Comparison of ENCODE assay signal across 9 cellular contexts in the genomic region with DNA sequence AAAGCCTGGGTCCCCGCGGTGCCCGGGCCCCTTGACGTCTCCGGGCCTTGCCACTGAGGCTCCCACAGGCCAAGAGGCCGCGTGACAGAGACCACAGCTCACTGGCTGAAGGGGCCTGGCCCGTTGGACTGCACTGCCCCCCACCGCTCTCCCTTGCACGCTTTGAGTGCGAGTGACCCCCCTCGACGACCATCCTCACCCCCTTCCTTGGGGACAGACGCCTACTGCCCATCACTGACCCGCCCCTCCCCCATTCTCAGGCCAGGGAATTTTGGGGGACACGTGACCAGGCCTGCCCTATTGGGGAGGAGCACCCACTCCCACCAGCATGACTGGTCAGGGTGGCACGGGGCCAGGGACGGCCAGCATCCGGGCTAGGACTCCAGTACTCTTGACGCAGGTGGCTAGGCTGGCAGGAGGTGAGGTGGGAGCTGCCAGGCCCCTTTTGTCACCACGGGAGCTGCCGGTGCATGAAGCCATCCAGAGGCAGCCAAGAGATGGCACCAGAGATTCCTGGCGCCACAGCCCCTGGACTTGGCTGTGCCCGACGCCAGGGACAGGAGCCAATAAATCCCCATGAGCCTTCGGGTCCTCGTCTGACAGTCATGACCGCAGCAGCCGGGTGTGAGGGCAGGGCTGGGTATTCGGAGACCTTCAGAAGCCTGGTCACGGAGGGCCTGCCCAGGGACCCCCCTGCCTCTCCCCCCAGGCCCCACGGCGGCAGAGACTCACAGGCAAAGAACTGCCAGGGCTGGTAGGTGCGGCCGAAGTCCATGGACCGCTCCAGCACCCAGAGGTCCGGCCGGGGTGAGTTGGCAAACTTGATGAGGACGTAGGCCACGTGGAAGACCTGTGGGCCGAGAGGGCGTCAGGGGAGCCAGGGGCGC. TPM values are rescaled to one million over a fixed set of nuclear protein-coding genes. Genes with fewer than 3 reads are reported as not detected.
DNase-seq lines count a peak whose midpoint lies in the region; ATAC-seq, FAIRE-seq and TF ChIP-seq lines count a peak whose summit lies in the region.
"Had no signal": no experiment of that assay in that cellular context is flagged by ENCODE, and none has a peak within 500 bp of the region (broad histone marks: within the 10 kb centered on the region; RNA-seq: fewer than 3 reads in every experiment).

No MANE protein-coding gene starts in this region.

- no peak overlapping the region for H3K4me2 ChIP-seq in keratinocyte (ENCODE audit: control insufficient read depth, extremely low read depth, insufficient read depth, low read depth, low read length)

- FAIRE-seq in keratinocyte (lab: Jason Lieb, UNC) = no peak

- CTCF ChIA-PET in activated CD4-positive, alpha-beta T cell treated with anti-CD3 and anti-CD28 coated beads, Interleukin-2, amount 10 ng/mL, durations not matched to agents 7 days and 5 days (lab: Charles Lee) = no interaction called here

- intact Hi-C loops in body of pancreas (cut with DNase I) = no loop called here

- POLR2A ChIA-PET in activated CD4-positive, alpha-beta T cell treated with anti-CD3 and anti-CD28 coated beads, Interleukin-2, amount 10 ng/mL, durations not matched to agents 7 days and 5 days (lab: Charles Lee) = no interaction called here

- H3K4me1 ChIP-seq in body of pancreas (peaks cover 33% of the 10 kb centered on the region), keratinocyte (ENCODE audit: control insufficient read depth, extremely low read depth, insufficient read depth, low read length) (peaks cover 75% of the 10 kb centered on the region), suprapubic skin (peaks cover 80% of the 10 kb centered on the region)

- DNase-seq in NCI-H1092 treated with DMSO at 0.1 percent for 48 hours (lab: John Stamatoyannopoulos, UW) (peak; percentile 80), body of pancreas (peak in 3 of 4 donors; percentile 52 to 68 (median 54)), keratinocyte (ENCODE audit: low read depth, low spot score) (no peak), suprapubic skin (ENCODE audit: low spot score in 2 of 2) (no peak), GF-D8 (lab: John Stamatoyannopoulos, UW) (no peak)
- DNase-seq in activated CD4-positive, alpha-beta T cell treated with anti-CD3 and anti-CD28 coated beads, Interleukin-2, amount 10 ng/mL, durations not matched to agents 7 days and 5 days = no peak
- DNase-seq: NCI-H2171 had no signal

- no peak overlapping the region for H3K27ac Mint-ChIP-seq in activated CD4-positive, alpha-beta T cell treated with anti-CD3 and anti-CD28 coated beads, Interleukin-2, amount 10 ng/mL, durations not matched to agents 7 days and 5 days

- H3K4me1 Mint-ChIP-seq in activated CD4-positive, alpha-beta T cell treated with anti-CD3 and anti-CD28 coated beads, Interleukin-2, amount 10 ng/mL, durations not matched to agents 7 days and 5 days = peaks cover 2% of the 10 kb centered on the region

- H3K36me3 Mint-ChIP-seq in activated CD4-positive, alpha-beta T cell treated with anti-CD3 and anti-CD28 coated beads, Interleukin-2, amount 10 ng/mL, durations not matched to agents 7 days and 5 days (ENCODE audit: low read depth) = peaks cover 3% of the 10 kb centered on the region

- H3K9me3 Mint-ChIP-seq in activated CD4-positive, alpha-beta T cell treated with anti-CD3 and anti-CD28 coated beads, Interleukin-2, amount 10 ng/mL, durations not matched to agents 7 days and 5 days = peaks cover 11% of the 10 kb centered on the region

- ATAC-seq in body of pancreas (no peak), GM18909 (IDR thresholded peaks at IDR 0.05; ENCODE audit: poor library complexity, unreplicated experiment) (no peak), HG02623 (IDR thresholded peaks at IDR 0.05; ENCODE audit: unreplicated experiment) (no peak)

- TF ChIP-seq POLR2A in body of pancreas (IDR thresholded peaks at IDR 0.05) = no peak
- TF ChIP-seq POLR2A in suprapubic skin (IDR thresholded peaks at IDR 0.05) = no peak

- H3K27me3 ChIP-seq in body of pancreas (no peaks in the 10 kb centered on the region), keratinocyte (ENCODE audit: control insufficient read depth, extremely low read depth, insufficient read depth, low read length) (no peaks in the 10 kb centered on the region), suprapubic skin (no peaks in the 10 kb centered on the region)

- dilution Hi-C loops in keratinocyte (cut with MboI; ENCODE audit: extremely low pct_ligation_motif_present, low sequenced_read_pairs) = no loop called here

- WGBS in body of pancreas, 2 donors = 79 to 96% methylated on average over 9 to 43 of the region's 43 CpGs
- WGBS in suprapubic skin = 81% methylated on average over 10 of the region's 43 CpGs

- H3K36me3 ChIP-seq in body of pancreas (replicated peaks in 1 of 2; ENCODE audit: insufficient read depth in 1 of 2, low read depth in 2 of 2) (peaks cover 0 to 3% of the 10 kb centered on the region in 2 donors), keratinocyte (ENCODE audit: control insufficient read depth in 2 of 2, extremely low read depth in 1 of 2, insufficient read depth in 2 of 2, low read length in 2 of 2) (peaks cover 7 to 23% of the 10 kb centered on the region in 2 experiments), suprapubic skin (peaks cover 13% of the 10 kb centered on the region)

- H3K4me3 ChIP-seq in body of pancreas (no peak overlapping the region), keratinocyte (ENCODE audit: control insufficient read depth in 2 of 3, extremely low read depth in 1 of 3, insufficient read depth in 2 of 3, low read depth in 1 of 3, low read length in 3 of 3) (no peak overlapping the region), suprapubic skin (no peak overlapping the region)

- H3K27ac ChIP-seq in body of pancreas (peak overlapping the region in 2 of 4 donors; percentile 40 to 49), keratinocyte (ENCODE audit: control insufficient read depth, insufficient read depth, low read length) (no peak overlapping the region), suprapubic skin (peak overlapping the region; percentile 57)

- H4K20me1 ChIP-seq in keratinocyte (ENCODE audit: control insufficient read depth, extremely low read depth, insufficient read depth, low read length) = no peaks in the 10 kb centered on the region

- peaks cover 40% of the 10 kb centered on the region for H3K79me2 ChIP-seq in keratinocyte (ENCODE audit: control insufficient read depth, insufficient read depth, low read length)

- no peak overlapping the region for H3K4me3 Mint-ChIP-seq in activated CD4-positive, alpha-beta T cell treated with anti-CD3 and anti-CD28 coated beads, Interleukin-2, amount 10 ng/mL, durations not matched to agents 7 days and 5 days

- no peak for TF ChIP-seq EP300 in suprapubic skin (IDR thresholded peaks at IDR 0.05)

- peak overlapping the region; percentile 43 for H3K9ac ChIP-seq in keratinocyte (ENCODE audit: control insufficient read depth, extremely low read depth, insufficient read depth, low read length)

- no peaks in the 10 kb centered on the region for H3K9me3 ChIP-seq in body of pancreas
- no peaks in the 10 kb centered on the region for H3K9me3 ChIP-seq in keratinocyte (ENCODE audit: control insufficient read depth, low read depth, low read length)
- no peaks in the 10 kb centered on the region for H3K9me3 ChIP-seq in suprapubic skin

- no peaks in the 10 kb centered on the region for H3K9me1 ChIP-seq in keratinocyte (ENCODE audit: control insufficient read depth, extremely low read depth, insufficient read depth, low read length)

- TF ChIP-seq CTCF in body of pancreas (IDR thresholded peaks at IDR 0.05) (peak in 2 of 7 experiments; percentile 15 to 20), keratinocyte (optimal IDR thresholded peaks at IDR 0.05 in 1 of 3, IDR thresholded peaks at IDR 0.05 in 1 of 3, conservative IDR thresholded peaks at IDR 0.05 in 1 of 3; ENCODE audit: extremely low read depth in 1 of 3, insufficient read depth in 2 of 3, low read length in 3 of 3) (peak; percentile 28 to 58 (median 39)), suprapubic skin (IDR thresholded peaks at IDR 0.05) (no peak)

- no peaks in the 10 kb centered on the region for H3K27me3 Mint-ChIP-seq in activated CD4-positive, alpha-beta T cell treated with anti-CD3 and anti-CD28 coated beads, Interleukin-2, amount 10 ng/mL, durations not matched to agents 7 days and 5 days

- H2AFZ ChIP-seq in keratinocyte (ENCODE audit: control insufficient read depth, low read length) = no peak overlapping the region

RNA-seq across cellular contexts. Expression of a gene that starts 14.5 kb away (rescaled TPM):
- total RNA-seq in body of pancreas (100 to 1,000 TPM; 115 to 185 TPM), suprapubic skin (100 to 1,000 TPM; 200 to 623 (median 316) TPM)
- polyA plus RNA-seq in keratinocyte = 6.9 to 17.9 TPM (median 8.7 TPM) in 3 replicates
- 51.0 TPM for polyA plus RNA-seq in keratinocyte (2011; ENCODE audit: low read depth)
- 1.6 and 8.1 TPM in 2 replicates for polyA plus RNA-seq in keratinocyte (2011; cell fraction: cytosol; rRNA removed)
- polyA plus RNA-seq in keratinocyte (2011; cell fraction: nucleus; rRNA removed) = 101 and 177 TPM in 2 replicates
- polyA plus RNA-seq in keratinocyte (2012; ENCODE audit: low replicate concordance) = 54.5 and 61.7 TPM in 2 replicates
- 24.2 to 50.5 TPM (median 24.6 TPM) in 3 replicates for polyA minus RNA-seq in keratinocyte
- polyA minus RNA-seq in keratinocyte (2011; cell fraction: cytosol; rRNA and poly(A)+ RNA removed) = 43.2 TPM
- polyA minus RNA-seq in keratinocyte (2011; cell fraction: nucleus; rRNA and poly(A)+ RNA removed) = 183 and 196 TPM in 2 replicates
- total RNA-seq in activated CD4-positive, alpha-beta T cell treated with anti-CD3 and anti-CD28 coated beads, Interleukin-2, amount 10 ng/mL, durations not matched to agents 7 days and 5 days = under 1 TPM; 0.64 to 0.67 TPM

RNA-seq across cellular contexts. Expression of a gene that starts 34.3 kb away (rescaled TPM):
- 100 to 1,000 TPM; 654 to 656 TPM for total RNA-seq in body of pancreas
- polyA plus RNA-seq in keratinocyte = 2,971 to 5,490 TPM (median 3,874 TPM) in 3 replicates
- 984 TPM for polyA plus RNA-seq in keratinocyte (2011; ENCODE audit: low read depth)
- 1,407 and 2,786 TPM in 2 replicates for polyA plus RNA-seq in keratinocyte (2011; cell fraction: cytosol; rRNA removed)
- 1,324 and 1,818 TPM in 2 replicates for polyA plus RNA-seq in keratinocyte (2011; cell fraction: nucleus; rRNA removed)
- 3,853 and 4,653 TPM in 2 replicates for polyA plus RNA-seq in keratinocyte (2012; ENCODE audit: low replicate concordance)
- 724 to 1,431 TPM (median 1,117 TPM) in 3 replicates for polyA minus RNA-seq in keratinocyte
- polyA minus RNA-seq in keratinocyte (2011; cell fraction: cytosol; rRNA and poly(A)+ RNA removed) = 1,444 TPM
- polyA minus RNA-seq in keratinocyte (2011; cell fraction: nucleus; rRNA and poly(A)+ RNA removed) = 353 and 441 TPM in 2 replicates
- total RNA-seq in suprapubic skin = 1,000 to 10,000 TPM; 1,604 to 3,217 (median 2,363) TPM
- 1,000 to 10,000 TPM; 1,391 to 1,979 TPM for total RNA-seq in activated CD4-positive, alpha-beta T cell treated with anti-CD3 and anti-CD28 coated beads, Interleukin-2, amount 10 ng/mL, durations not matched to agents 7 days and 5 days

RNA-seq across cellular contexts. Expression of a gene that starts 49.8 kb away (rescaled TPM):
- total RNA-seq in body of pancreas = 100 to 1,000 TPM in 1 of 2 donors, 10 to 100 TPM in 1; 79.9 to 104 TPM
- polyA plus RNA-seq in keratinocyte = 89.8 to 109 TPM (median 91.4 TPM) in 3 replicates
- 76.7 TPM for polyA plus RNA-seq in keratinocyte (2011; ENCODE audit: low read depth)
- 44.3 and 119 TPM in 2 replicates for polyA plus RNA-seq in keratinocyte (2011; cell fraction: cytosol; rRNA removed)
- 54.7 and 70.3 TPM in 2 replicates for polyA plus RNA-seq in keratinocyte (2011; cell fraction: nucleus; rRNA removed)
- polyA plus RNA-seq in keratinocyte (2012; ENCODE audit: low replicate concordance) = 68.7 and 160 TPM in 2 replicates
- polyA minus RNA-seq in keratinocyte = 42.9 to 58.8 TPM (median 51.9 TPM) in 3 replicates
- 135 TPM for polyA minus RNA-seq in keratinocyte (2011; cell fraction: cytosol; rRNA and poly(A)+ RNA removed)
- polyA minus RNA-seq in keratinocyte (2011; cell fraction: nucleus; rRNA and poly(A)+ RNA removed) = 43.1 and 52.3 TPM in 2 replicates
- 100 to 1,000 TPM in 3 of 4 donors, 10 to 100 TPM in 1; 84.7 to 155 (median 146) TPM for total RNA-seq in suprapubic skin
- 10 to 100 TPM; 86.1 to 90.1 TPM for total RNA-seq in activated CD4-positive, alpha-beta T cell treated with anti-CD3 and anti-CD28 coated beads, Interleukin-2, amount 10 ng/mL, durations not matched to agents 7 days and 5 days

RNA-seq across cellular contexts. Expression of a gene that starts 54.4 kb away (rescaled TPM):
- total RNA-seq in body of pancreas = 1 to 10 TPM; 1.6 to 2.6 TPM
- 1.9 to 4.6 TPM (median 2.2 TPM) in 3 replicates for polyA plus RNA-seq in keratinocyte
- polyA plus RNA-seq in keratinocyte (2011; ENCODE audit: low read depth) = 2.3 TPM
- 2.5 and 3.3 TPM in 2 replicates for polyA plus RNA-seq in keratinocyte (2011; cell fraction: cytosol; rRNA removed)
- 3.8 and 4.1 TPM in 2 replicates for polyA plus RNA-seq in keratinocyte (2011; cell fraction: nucleus; rRNA removed)
- 2.5 and 4.4 TPM in 2 replicates for polyA plus RNA-seq in keratinocyte (2012; ENCODE audit: low replicate concordance)
- polyA minus RNA-seq in keratinocyte = 3.0 to 5.1 TPM (median 3.0 TPM) in 3 replicates
- polyA minus RNA-seq in keratinocyte (2011; cell fraction: cytosol; rRNA and poly(A)+ RNA removed) = 3.1 TPM
- 2.1 and 2.3 TPM in 2 replicates for polyA minus RNA-seq in keratinocyte (2011; cell fraction: nucleus; rRNA and poly(A)+ RNA removed)
- total RNA-seq in suprapubic skin = 1 to 10 TPM; 3.8 to 7.2 (median 4.5) TPM
- total RNA-seq in activated CD4-positive, alpha-beta T cell treated with anti-CD3 and anti-CD28 coated beads, Interleukin-2, amount 10 ng/mL, durations not matched to agents 7 days and 5 days = 10 to 100 TPM; 19.1 to 22.5 TPM

Comparison
In these comparisons a context has a peak if more than half of its experiments do, and no peak if none do; other contexts are left out.
1. DNase-seq: peak in NCI-H1092 treated with DMSO at 0.1 percent for 48 hours (single experiment) and body of pancreas (3 of 4); none in keratinocyte (single experiment), suprapubic skin (0 of 2), activated CD4-positive, alpha-beta T cell treated with anti-CD3 and anti-CD28 coated beads, Interleukin-2, amount 10 ng/mL, durations not matched to agents 7 days and 5 days (single experiment) and GF-D8 (single experiment).
2. CTCF ChIP-seq: peak in keratinocyte (3 of 3); none in suprapubic skin (0 of 2).
3. RNA of a gene that starts 14.5 kb away (total RNA-seq): 200 to 623 TPM in suprapubic skin and 115 to 185 TPM in body of pancreas; 0.64 to 0.67 TPM in activated CD4-positive, alpha-beta T cell treated with anti-CD3 and anti-CD28 coated beads, Interleukin-2, amount 10 ng/mL, durations not matched to agents 7 days and 5 days; every median in the first group is over 10 times any median in the second.